In the genomic region with DNA sequence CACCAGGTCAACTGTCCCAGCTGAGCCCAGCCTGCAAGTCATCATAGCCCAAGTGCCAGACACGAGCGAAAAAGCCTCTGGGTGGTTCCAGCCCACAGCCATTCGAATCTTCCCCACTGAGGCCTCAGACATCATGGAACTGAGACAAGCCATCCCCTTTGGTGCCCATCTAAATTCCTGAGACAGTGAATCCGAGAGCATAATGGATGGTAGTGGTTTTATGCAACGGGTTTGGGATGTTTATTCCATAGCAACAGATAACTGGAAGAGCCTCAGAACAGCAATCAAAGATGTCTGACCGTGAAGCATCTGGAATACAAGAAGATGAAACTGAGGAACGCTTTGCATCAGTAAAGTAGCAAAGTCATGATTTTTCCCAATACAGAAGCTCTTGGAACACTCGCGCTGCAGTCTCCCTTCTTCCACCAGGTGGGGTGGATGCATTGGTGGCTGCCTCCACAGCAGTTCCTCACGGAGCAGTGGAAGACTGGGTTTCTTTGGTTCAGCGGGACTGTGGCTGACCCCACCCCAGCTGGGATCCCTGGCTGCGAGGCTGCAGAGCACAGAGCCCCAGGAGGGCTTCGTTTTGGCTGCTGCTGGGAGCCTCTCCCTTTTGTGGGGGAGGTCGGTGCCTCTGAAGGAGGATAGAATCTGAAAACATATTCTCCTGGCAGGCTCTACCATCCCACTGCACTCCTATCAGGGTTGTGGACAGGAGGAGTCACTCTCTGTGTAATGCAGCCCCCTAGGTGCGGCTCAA, we compare ENCODE assay signal across 9 cellular contexts. TPM values are rescaled to one million over a fixed set of nuclear protein-coding genes. Genes with fewer than 3 reads are reported as not detected.
DNase-seq lines count a peak whose midpoint lies in the region; ATAC-seq, FAIRE-seq and TF ChIP-seq lines count a peak whose summit lies in the region.
"Had no signal": no experiment of that assay in that cellular context is flagged by ENCODE, and none has a peak within 500 bp of the region (broad histone marks: within the 10 kb centered on the region; RNA-seq: fewer than 3 reads in every experiment).

No MANE protein-coding gene starts in this region.

- no peak overlapping the region for H3K4me3 Mint-ChIP-seq in immature natural killer cell
- H3K4me3 Mint-ChIP-seq: activated naive CD4-positive, alpha-beta T cell treated with anti-CD3 and anti-CD28 coated beads, Interleukin-2, amount 50 U/mL, for 24 hours had no signal

- peaks cover 0 to 8% (median 3%) of the 10 kb centered on the region in 3 donors for H3K27me3 Mint-ChIP-seq in immature natural killer cell (ENCODE audit: low read depth in 3 of 3)

- no peak overlapping the region for H3K27ac ChIP-seq in brain microvascular endothelial cell
- no peak overlapping the region for H3K27ac ChIP-seq in small intestine (ENCODE audit: low read depth in 1 of 2, low read length in 1 of 2)

- peak; percentile 97 for TF ChIP-seq CTCF in brain microvascular endothelial cell (IDR thresholded peaks at IDR 0.05; ENCODE audit: low read depth, low read length, missing control alignments)

- H3K27me3 ChIP-seq in brain microvascular endothelial cell (replicated peaks), result no peaks in the 10 kb centered on the region
- no peaks in the 10 kb centered on the region for H3K27me3 ChIP-seq in small intestine (ENCODE audit: control insufficient read depth in 2 of 2, insufficient read depth in 2 of 2, low read length in 2 of 2)

- ATAC-seq in GM18861 (IDR thresholded peaks at IDR 0.05; ENCODE audit: unreplicated experiment), result no peak

- WGBS in small intestine, 3 donors, result 24 to 28% (median 27%) methylated on average over 15 of the region's 15 CpGs

- H3K4me1 ChIP-seq in small intestine (ENCODE audit: control insufficient read depth in 2 of 2, insufficient read depth in 1 of 2, low read depth in 1 of 2, low read length in 1 of 2), result no peaks in the 10 kb centered on the region

- H3K4me3 ChIP-seq in brain microvascular endothelial cell (ENCODE audit: low read depth, low read length) (peak overlapping the region; percentile 38), small intestine (ENCODE audit: low read depth in 1 of 2, low read length in 2 of 2) (no peak overlapping the region)

- H3K36me3 ChIP-seq in brain microvascular endothelial cell (replicated peaks), result no peaks in the 10 kb centered on the region
- H3K36me3 ChIP-seq in small intestine (ENCODE audit: control insufficient read depth in 2 of 2, insufficient read depth in 2 of 2, low read length in 2 of 2), result no peaks in the 10 kb centered on the region

- DNase-seq in LHCN-M2 (ENCODE audit: low read depth), result peak; percentile 64
- peak; percentile 68 for DNase-seq in SW480 (ENCODE audit: low spot score)
- peak; percentile 76 for DNase-seq in brain microvascular endothelial cell
- peak in 2 of 3 donors; percentile 15 to 17 for DNase-seq in immature natural killer cell
- DNase-seq in small intestine, result peak; percentile 63
- no peak for DNase-seq in NCI-H774 (lab: John Stamatoyannopoulos, UW)

- H3K9me3 Mint-ChIP-seq in immature natural killer cell, result no peaks in the 10 kb centered on the region
- H3K9me3 Mint-ChIP-seq: activated naive CD4-positive, alpha-beta T cell treated with anti-CD3 and anti-CD28 coated beads, Interleukin-2, amount 50 U/mL, for 24 hours had no signal

- H3K36me3 Mint-ChIP-seq in immature natural killer cell, result no peaks in the 10 kb centered on the region

- H3K27ac Mint-ChIP-seq in immature natural killer cell, result no peak overlapping the region

- no peaks in the 10 kb centered on the region for H3K4me1 Mint-ChIP-seq in immature natural killer cell

- FAIRE-seq in G401.6 (lab: Jason Lieb, UNC) (peak; percentile 34), small intestine (lab: Jason Lieb, UNC) (no peak)

- in situ Hi-C loops in brain microvascular endothelial cell (cut with HindIII; ENCODE audit: low pct_ligation_motif_present, low sequenced_read_pairs), result no loop called here

- H3K9me3 ChIP-seq in small intestine (ENCODE audit: control insufficient read depth, low read depth), result no peaks in the 10 kb centered on the region

RNA-seq across cellular contexts. Expression of a gene that starts 26.4 kb away (rescaled TPM):
- 12.5 and 13.0 TPM in 2 replicates for total RNA-seq in LHCN-M2 (2014; rRNA removed)
- 4.1 TPM for polyA plus RNA-seq in LHCN-M2 (2012)
- 1 to 10 TPM in 2 of 3 donors, under 1 TPM in 1; 0.87 to 3.4 (median 2.4) TPM for polyA plus RNA-seq in immature natural killer cell
- polyA plus RNA-seq in small intestine, result 10 to 100 TPM; 18.4 to 30.9 (median 22.8) TPM

Comparison
In these comparisons a context has a peak if more than half of its experiments do, and no peak if none do; other contexts are left out.
1. RNA of a gene that starts 26.4 kb away (polyA plus RNA-seq): 18.4 to 30.9 TPM in small intestine; 0.87 to 3.4 TPM in immature natural killer cell; every median in the first group is over 4 times any median in the second.